In the genomic region with DNA sequence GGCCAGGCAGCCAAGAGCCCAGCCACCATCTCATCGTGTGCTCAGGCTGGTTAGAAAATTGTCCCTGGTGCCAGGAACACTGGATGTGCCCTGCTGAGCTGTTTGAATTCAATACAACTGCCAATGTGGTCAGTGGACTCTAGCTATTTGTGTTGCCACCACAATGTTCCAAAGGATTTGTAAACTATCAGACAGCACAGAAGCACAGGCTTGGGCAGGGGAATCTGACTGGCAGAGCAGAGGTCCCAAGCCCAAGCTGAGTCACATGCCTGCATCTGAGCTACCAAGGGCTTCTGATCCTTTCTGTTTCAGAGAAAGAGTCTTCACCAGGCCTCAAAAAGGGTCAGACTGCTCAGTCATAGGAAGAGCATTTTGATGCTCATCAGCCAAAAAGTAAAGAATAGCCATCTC, we compare ENCODE assay signal across 13 cellular contexts.
DNase-seq lines count a peak whose midpoint lies in the region; ATAC-seq and TF ChIP-seq lines count a peak whose summit lies in the region.
"Had no signal": no experiment of that assay in that cellular context is flagged by ENCODE, and none has a peak within 500 bp of the region (broad histone marks: within the 10 kb centered on the region; RNA-seq: fewer than 3 reads in every experiment).

No MANE protein-coding gene starts in this region.

- BruUV-seq in Panc1 (replicated peaks; lab: Mats Ljungman, UMichigan), result no TSS peak

- H4K20me1 ChIP-seq in osteoblast (ENCODE audit: insufficient read depth, low read length), result no peaks in the 10 kb centered on the region

- intact Hi-C loops in Panc1 (cut with micrococcal nuclease; ENCODE audit: unreplicated experiment), result no loop called here

- H3K4me1 ChIP-seq in Panc1 (ENCODE audit: control insufficient read depth, insufficient read depth, low read length) (peaks cover 5% of the 10 kb centered on the region; the same call in 1 of the 2 replicates), osteoblast (ENCODE audit: insufficient read depth, low read length) (no peaks in the 10 kb centered on the region)
- H3K4me1 ChIP-seq: SJSA1 had no signal

- H3K27ac ChIP-seq in Panc1 (ENCODE audit: low read length) (peak overlapping the region; percentile 65), osteoblast (ENCODE audit: low read depth, low read length) (no peak overlapping the region)
- H3K27ac ChIP-seq: epithelial cell of prostate, SJSA1 had no signal

- H3K36me3 ChIP-seq in Panc1 (ENCODE audit: control insufficient read depth, insufficient read depth, low read length), result no peaks in the 10 kb centered on the region
- H3K36me3 ChIP-seq in osteoblast (ENCODE audit: insufficient read depth, low read length), result no peaks in the 10 kb centered on the region
- H3K36me3 ChIP-seq: SJSA1 had no signal

- CTCF ChIA-PET in Panc1 (lab: Charles Lee), result no interaction called here

- DNase-seq in ELR (ENCODE audit: low read depth) (peak; percentile 8), Panc1 (ENCODE audit: low read depth, low spot score) (no peak), globus pallidus (ENCODE audit: low spot score) (peak; percentile 59), osteoblast (ENCODE audit: insufficient read length, low spot score, missing footprints) (peak; percentile 83), NCI-H524 (lab: John Stamatoyannopoulos, UW) (no peak), NOMO-1 treated with dmso at 0.1 percent for 144 hours (lab: John Stamatoyannopoulos, UW; ENCODE audit: unreplicated experiment) (no peak), NCI-H1048 (lab: John Stamatoyannopoulos, UW) (no peak)
- DNase-seq: activated CD4-positive, CD25-positive, alpha-beta regulatory T cell; CD4-positive, CD25-positive, alpha-beta regulatory T cell; KG1 had no signal

- in situ Hi-C loops in Panc1 (cut with HindIII; ENCODE audit: low pct_unique_long_range_greater_than_20kb, low sequenced_read_pairs), result no loop called here

- no peak for TF ChIP-seq CTCF in Panc1 (IDR thresholded peaks at IDR 0.05)
- TF ChIP-seq CTCF in osteoblast (IDR thresholded peaks at IDR 0.05; ENCODE audit: extremely low read depth, low read depth, low read length), result no peak

- POLR2A ChIA-PET in Panc1 (lab: Charles Lee), result interaction anchor here (1.1 kb wide), 1 partner anchor 241 kb away, joined by 3 read pairs; no protein-coding TSS in a partner anchor

- H3K9me3 ChIP-seq in Panc1 (ENCODE audit: control insufficient read depth, insufficient read depth, low read depth, low read length) (no peaks in the 10 kb centered on the region), osteoblast (ENCODE audit: low read depth, low read length) (no peaks in the 10 kb centered on the region)

- H3K4me3 ChIP-seq in Panc1 (ENCODE audit: low read depth in 2 of 2, low read length in 2 of 2), result no peak overlapping the region
- H3K4me3 ChIP-seq in osteoblast (ENCODE audit: insufficient read depth, low read length), result no peak overlapping the region
- H3K4me3 ChIP-seq: SJSA1 had no signal

- H3K27me3 ChIP-seq in Panc1 (ENCODE audit: control insufficient read depth, insufficient read depth, low read length), result no peaks in the 10 kb centered on the region
- no peaks in the 10 kb centered on the region for H3K27me3 ChIP-seq in osteoblast (ENCODE audit: insufficient read depth, low read length)
- H3K27me3 ChIP-seq: SJSA1 had no signal

- peak; percentile 82 for ATAC-seq in Panc1
- no peak for ATAC-seq in HG03135 (IDR thresholded peaks at IDR 0.05; ENCODE audit: unreplicated experiment)

- H3K79me2 ChIP-seq in osteoblast (ENCODE audit: insufficient read depth, low read length), result no peaks in the 10 kb centered on the region

- H2AFZ ChIP-seq in osteoblast (ENCODE audit: low read length), result peak overlapping the region; percentile 70

- H3K4me2 ChIP-seq in osteoblast (ENCODE audit: insufficient read depth, low read length), result no peak overlapping the region

Comparison
In these comparisons a context has a peak if more than half of its experiments do, and no peak if none do; other contexts are left out.
1. DNase-seq: peak in ELR (single experiment), globus pallidus (single experiment) and osteoblast (single experiment); none in Panc1 (single experiment), NCI-H524 (0 of 2), NOMO-1 treated with dmso at 0.1 percent for 144 hours (single experiment) and NCI-H1048 (single experiment).